ENCODE assay signal across 9 cellular contexts in genomic region chr10:84548869-84549268, GRCh38.
DNase-seq lines count a peak whose midpoint lies in the region; ATAC-seq, FAIRE-seq and TF ChIP-seq lines count a peak whose summit lies in the region.
"Had no signal": no experiment of that assay in that cellular context is flagged by ENCODE, and none has a peak within 500 bp of the region (broad histone marks: within the 10 kb centered on the region; RNA-seq: fewer than 3 reads in every experiment).

No MANE protein-coding gene starts in this region.

- no peaks in the 10 kb centered on the region for H3K79me1 ChIP-seq in H1 (ENCODE audit: low read depth, low read length)

- H3K4me2 ChIP-seq in H1 (ENCODE audit: insufficient read depth in 1 of 2, low read depth in 2 of 2, low read length in 2 of 2) = no peak overlapping the region

- H3K4me3 ChIP-seq in H1 (ENCODE audit: extremely low read depth in 1 of 4, insufficient read depth in 2 of 4, low read depth in 3 of 4, low read length in 4 of 4) (no peak overlapping the region), psoas muscle (no peak overlapping the region)

- no peaks in the 10 kb centered on the region for H3K79me2 ChIP-seq in H1 (ENCODE audit: control insufficient read depth in 1 of 2, insufficient read depth in 2 of 2, low read length in 2 of 2)

- no peak overlapping the region for H3K56ac ChIP-seq in H1 (replicated peaks; ENCODE audit: insufficient read length, low read depth, low read length)

- no peaks in the 10 kb centered on the region for H3K4me1 Mint-ChIP-seq in activated naive CD4-positive, alpha-beta T cell treated with anti-CD3 and anti-CD28 coated beads for 36 hours (ENCODE audit: low read depth)

- H3K36me3 ChIP-seq in H1 (ENCODE audit: control insufficient read depth in 2 of 4, insufficient read depth in 4 of 4, low read length in 3 of 4) (no peaks in the 10 kb centered on the region), psoas muscle (ENCODE audit: insufficient read depth in 1 of 2, low read depth in 1 of 2) (no peaks in the 10 kb centered on the region)

- H3K4me3 Mint-ChIP-seq in activated naive CD4-positive, alpha-beta T cell treated with anti-CD3 and anti-CD28 coated beads for 36 hours = no peak overlapping the region

- ATAC-seq in psoas muscle (no peak), GM19452 (IDR thresholded peaks at IDR 0.05; ENCODE audit: unreplicated experiment) (no peak)

- H3K27me3 Mint-ChIP-seq in activated naive CD4-positive, alpha-beta T cell treated with anti-CD3 and anti-CD28 coated beads for 36 hours (ENCODE audit: low read depth) = peaks cover 3% of the 10 kb centered on the region

- no peak overlapping the region for H3K23ac ChIP-seq in H1 (ENCODE audit: insufficient read length)

- no peak overlapping the region for H2BK12ac ChIP-seq in H1 (ENCODE audit: low read depth, low read length)

- no peak overlapping the region for H2BK120ac ChIP-seq in H1 (replicated peaks; ENCODE audit: low read depth, low read length)

- H4K91ac ChIP-seq in H1 (replicated peaks; ENCODE audit: insufficient read length, low read length) = no peak overlapping the region

- FAIRE-seq in H1 (lab: Jason Lieb, UNC) = peak; percentile 42

- no peak for TF ChIP-seq POLR2A in H1 (IDR thresholded peaks at IDR 0.05; ENCODE audit: control extremely low read depth in 1 of 2, low read depth in 2 of 2, low read length in 2 of 2)

- H3K27ac Mint-ChIP-seq in activated naive CD4-positive, alpha-beta T cell treated with anti-CD3 and anti-CD28 coated beads for 36 hours = no peak overlapping the region

- no peaks in the 10 kb centered on the region for H3K9me3 Mint-ChIP-seq in activated naive CD4-positive, alpha-beta T cell treated with anti-CD3 and anti-CD28 coated beads for 36 hours

- H2AFZ ChIP-seq in H1 (ENCODE audit: low read length) = peak overlapping the region; percentile 92; the same call in 1 of the 2 replicates

- no peak overlapping the region for H2BK5ac ChIP-seq in H1 (ENCODE audit: low read depth, low read length)

- no peaks in the 10 kb centered on the region for H3K9me3 ChIP-seq in H1 (ENCODE audit: insufficient read depth in 2 of 2, low read depth in 1 of 2, low read length in 1 of 2)
- H3K9me3 ChIP-seq in psoas muscle = no peaks in the 10 kb centered on the region

- peak overlapping the region; percentile 13; the same call in 1 of the 2 replicates for H3K18ac ChIP-seq in H1 (ENCODE audit: extremely low read depth, low read length)

- POLR2A ChIA-PET in H1 (lab: Charles Lee; ENCODE audit: partially characterized antibody) = no interaction called here

- H3K36me3 Mint-ChIP-seq in activated naive CD4-positive, alpha-beta T cell treated with anti-CD3 and anti-CD28 coated beads for 36 hours (ENCODE audit: low read depth) = no peaks in the 10 kb centered on the region

- peak; percentile 44 to 50 for TF ChIP-seq RAD21 in H1 (IDR thresholded peaks at IDR 0.05 in 1 of 2, conservative IDR thresholded peaks at IDR 0.05 in 1 of 2; ENCODE audit: low read depth in 2 of 2, low read length in 2 of 2)

- 51% methylated on average over 5 of the region's 5 CpGs; no CpG with 5 or more reads in 1 of the 2 experiments for WGBS in H1 (ENCODE audit: extremely low coverage in 1 of 2, insufficient coverage in 1 of 2, insufficient read length in 1 of 2, insufficient replicate concordance in 2 of 2, low coverage in 1 of 2, low lambda C conversion rate in 2 of 2, missing lambda C conversion rate in 1 of 2), 2 experiments
- 47 to 57% (median 47%) methylated on average over 5 of the region's 5 CpGs for WGBS in psoas muscle, 3 donors

- H2BK15ac ChIP-seq in H1 (ENCODE audit: low read length) = no peak overlapping the region

- TF ChIP-seq EP300 in H1 (IDR thresholded peaks at IDR 0.05; ENCODE audit: borderline replicate concordance in 1 of 2, low read depth in 2 of 2, low read length in 2 of 2) = no peak

- H4K20me1 ChIP-seq in H1 (replicated peaks in 1 of 2; ENCODE audit: control insufficient read depth in 1 of 2, insufficient read depth in 2 of 2, low read length in 2 of 2) = no peaks in the 10 kb centered on the region

- H3K9ac ChIP-seq in H1 (replicated peaks in 1 of 4; ENCODE audit: extremely low read depth in 1 of 4, low read depth in 3 of 4, low read length in 3 of 4) = no peak overlapping the region

- DNase-seq in activated naive CD4-positive, alpha-beta T cell treated with anti-CD3 and anti-CD28 coated beads for 36 hours = peak; percentile 24
- no peak for DNase-seq in activated naive CD4-positive, alpha-beta T cell treated with anti-CD3 and anti-CD28 coated beads, Interleukin-2, amount 50 U/mL, for 16 hours
- DNase-seq in KBM-7 (peak; percentile 22), H1 (ENCODE audit: low read depth in 1 of 2, low spot score in 2 of 2) (peak in 1 of 2 experiments; percentile 63), psoas muscle (no peak), NCI-H128 (lab: John Stamatoyannopoulos, UW; ENCODE audit: unreplicated experiment) (no peak)
- no peak for DNase-seq in stimulated activated CD4-positive, alpha-beta T cell treated with anti-CD3 and anti-CD28 coated beads, Interleukin-1b, Interleukin-23, amount 100 ng/mL, for 48 hours
- DNase-seq: hippocampal formation had no signal

- intact Hi-C loops in activated naive CD4-positive, alpha-beta T cell treated with anti-CD3 and anti-CD28 coated beads for 36 hours (cut with micrococcal nuclease) = no loop called here
- intact Hi-C loops in psoas muscle (cut with DNase I) = no loop called here

- H3K4ac ChIP-seq in H1 (replicated peaks; ENCODE audit: insufficient read length, low read depth, low read length) = no peak overlapping the region

- H3K14ac ChIP-seq in H1 (ENCODE audit: insufficient read length) = no peak overlapping the region

- in situ Hi-C loops in KBM-7 (cut with MboI; ENCODE audit: low pct_unique_long_range_greater_than_20kb, low sequenced_read_pairs) = loop anchor here (10.0 to 25.0 kb wide), 2 partner anchors 187 to 284 kb away; no protein-coding TSS in a partner anchor

- CTCF ChIA-PET in activated naive CD4-positive, alpha-beta T cell treated with anti-CD3 and anti-CD28 coated beads for 36 hours (lab: Charles Lee) = interaction anchor here (0.7 to 5.3 kb wide), 7 partner anchors 9 to 284 kb away, joined by 3 to 52 read pairs (median 4); no protein-coding TSS in a partner anchor
- CTCF ChIA-PET in H1 (lab: Charles Lee; ENCODE audit: partially characterized antibody) = interaction anchor here (0.5 to 26.4 kb wide), 39 partner anchors 9 to 460 kb away, joined by 3 to 558 read pairs (median 5); no protein-coding TSS in a partner anchor

- H2AK5ac ChIP-seq in H1 (ENCODE audit: low read depth, low read length) = no peak overlapping the region

- H2BK20ac ChIP-seq in H1 (ENCODE audit: low read length) = no peak overlapping the region

- no peaks in the 10 kb centered on the region for H3K27me3 ChIP-seq in H1 (replicated peaks in 1 of 4; ENCODE audit: control insufficient read depth in 3 of 4, extremely low read depth in 1 of 4, insufficient read depth in 3 of 4, low read length in 3 of 4)
- H3K27me3 ChIP-seq in psoas muscle (ENCODE audit: insufficient read depth in 3 of 3, low read length in 2 of 3) = peaks cover 0 to 1% (median 0%) of the 10 kb centered on the region in 3 donors

- no peak overlapping the region for H4K5ac ChIP-seq in H1 (ENCODE audit: insufficient read length, low read depth, low read length)

- H4K8ac ChIP-seq in H1 (ENCODE audit: extremely low read depth, insufficient read depth, low read length) = no peak overlapping the region

- no peak overlapping the region for H3K27ac ChIP-seq in H1 (ENCODE audit: low read depth, low read length)
- no peak overlapping the region for H3K27ac ChIP-seq in psoas muscle

- peak; percentile 69 to 94 (median 86) for TF ChIP-seq CTCF in H1 (IDR thresholded peaks at IDR 0.05; ENCODE audit: control extremely low read depth in 1 of 3, insufficient read depth in 1 of 3, low read depth in 1 of 3, low read length in 3 of 3)
- peak; percentile 5 for TF ChIP-seq CTCF in psoas muscle (IDR thresholded peaks at IDR 0.05)

- H3K4me1 ChIP-seq in H1 (replicated peaks in 1 of 4; ENCODE audit: control insufficient read depth in 3 of 4, insufficient read depth in 4 of 4, low read length in 3 of 4) = no peaks in the 10 kb centered on the region
- no peaks in the 10 kb centered on the region for H3K4me1 ChIP-seq in psoas muscle

- H3K23me2 ChIP-seq in H1 (ENCODE audit: low read depth, low read length) = no peaks in the 10 kb centered on the region

TF ChIP-seq in H1, 55 proteins besides CTCF, POLR2A, EP300 and RAD21:
- TF ChIP-seq ASH2L (IDR thresholded peaks at IDR 0.05; ENCODE audit: low read length) (no peak), MAX (IDR thresholded peaks at IDR 0.05) (0 out of 2 replicates have a peak, but pooled peaks have one; percentile 35), JUND (IDR thresholded peaks at IDR 0.05; ENCODE audit: low read length) (no peak), KDM1A (IDR thresholded peaks at IDR 0.05; ENCODE audit: borderline replicate concordance, low read length) (no peak)

Comparison
In these comparisons a context has a peak if more than half of its experiments do, and no peak if none do; other contexts are left out.
1. DNase-seq: peak in activated naive CD4-positive, alpha-beta T cell treated with anti-CD3 and anti-CD28 coated beads for 36 hours (single experiment) and KBM-7 (single experiment); none in activated naive CD4-positive, alpha-beta T cell treated with anti-CD3 and anti-CD28 coated beads, Interleukin-2, amount 50 U/mL, for 16 hours (single experiment), psoas muscle (0 of 2), stimulated activated CD4-positive, alpha-beta T cell treated with anti-CD3 and anti-CD28 coated beads, Interleukin-1b, Interleukin-23, amount 100 ng/mL, for 48 hours (single experiment) and NCI-H128 (single experiment).